19 cellular contexts compared by ENCODE assay signal in the genomic region with DNA sequence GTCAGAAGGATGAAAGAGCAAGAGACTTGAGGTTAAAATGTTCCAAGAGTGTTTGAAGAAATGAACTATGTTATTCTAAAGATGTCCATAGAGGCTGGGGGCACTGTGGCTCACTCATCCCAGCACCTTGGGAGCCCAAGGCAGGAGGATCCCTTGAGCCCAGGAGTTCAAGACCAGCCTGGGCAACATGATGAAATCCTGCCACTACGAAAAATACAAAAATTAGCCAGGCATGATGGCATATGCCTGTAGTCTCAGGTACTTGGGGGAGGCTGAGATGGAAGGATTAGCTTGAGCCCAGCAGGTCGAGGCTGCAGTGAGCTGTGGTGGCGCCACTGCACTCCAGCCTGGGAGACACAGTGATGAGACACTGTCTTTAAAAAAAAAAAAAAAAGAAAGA. TPM values are rescaled to one million over a fixed set of nuclear protein-coding genes. Genes with fewer than 3 reads are reported as not detected.
DNase-seq lines count a peak whose midpoint lies in the region; ATAC-seq and TF ChIP-seq lines count a peak whose summit lies in the region.
"Had no signal": no experiment of that assay in that cellular context is flagged by ENCODE, and none has a peak within 500 bp of the region (broad histone marks: within the 10 kb centered on the region; RNA-seq: fewer than 3 reads in every experiment).

No MANE protein-coding gene starts in this region.

- peaks cover 31% of the 10 kb centered on the region for H3K79me2 ChIP-seq in DOHH2 (ENCODE audit: control insufficient read depth, low read length)
- H3K79me2 ChIP-seq in PC-3 (ENCODE audit: low read length) = peaks cover 31% of the 10 kb centered on the region

- no peak overlapping the region for H3K4me2 ChIP-seq in DOHH2 (ENCODE audit: low read length)
- no peak overlapping the region for H3K4me2 ChIP-seq in PC-3 (ENCODE audit: low read length)

- intact Hi-C loops in PC-3 (cut with micrococcal nuclease) = loop anchor here (10.0 kb wide), 1 partner anchor 444 kb away; no protein-coding TSS in a partner anchor

- no peak for ATAC-seq in PC-3
- ATAC-seq in foreskin keratinocyte = no peak

- BruUV-seq in PC-3 (replicated peaks; lab: Mats Ljungman, UMichigan) = no TSS peak

- POLR2A ChIA-PET in PC-3 (lab: Charles Lee; ENCODE audit: unreplicated experiment) = no interaction called here

- no peaks in the 10 kb centered on the region for H3F3A ChIP-seq in DOHH2 (ENCODE audit: control insufficient read depth, insufficient read depth)
- no peaks in the 10 kb centered on the region for H3F3A ChIP-seq in PC-3 (ENCODE audit: low read length, unreplicated experiment)

- H4K20me1 ChIP-seq in DOHH2 (ENCODE audit: control insufficient read depth, insufficient read depth, low read depth, low read length) = no peaks in the 10 kb centered on the region
- no peaks in the 10 kb centered on the region for H4K20me1 ChIP-seq in PC-3 (ENCODE audit: low read length)

- no peak overlapping the region for H2AFZ ChIP-seq in PC-3 (ENCODE audit: low read length)
- H2AFZ ChIP-seq: GM23248 had no signal

- no peaks in the 10 kb centered on the region for H3K27me3 ChIP-seq in DOHH2 (ENCODE audit: control insufficient read depth, low read length)
- H3K27me3 ChIP-seq in PC-3 (ENCODE audit: low read length) = no peaks in the 10 kb centered on the region
- no peaks in the 10 kb centered on the region for H3K27me3 ChIP-seq in foreskin keratinocyte
- H3K27me3 ChIP-seq: Peyer's patch had no signal

- no peak overlapping the region for H3K4me3 ChIP-seq in DOHH2 (ENCODE audit: low read length)
- no peak overlapping the region for H3K4me3 ChIP-seq in PC-3 (ENCODE audit: low read length)
- H3K4me3 ChIP-seq: GM23248, Peyer's patch had no signal

- in situ Hi-C loops in KBM-7 (cut with MboI; ENCODE audit: low pct_unique_long_range_greater_than_20kb, low sequenced_read_pairs) = no loop called here

- TF ChIP-seq CTCF in 22Rv1 (IDR thresholded peaks at IDR 0.05) (peak; percentile 26), DOHH2 (IDR thresholded peaks at IDR 0.05; ENCODE audit: low read depth, low read length, poor library complexity, severe bottlenecking) (peak; percentile 53), PC-3 (conservative IDR thresholded peaks at IDR 0.05; ENCODE audit: low read depth, low read length) (peak; percentile 36; the same call in 1 of the 2 replicates), foreskin keratinocyte (conservative IDR thresholded peaks at IDR 0.05) (peak; percentile 26)

- no peaks in the 10 kb centered on the region for H3K9me2 ChIP-seq in DOHH2 (replicated peaks; ENCODE audit: control insufficient read depth, low read length)
- no peaks in the 10 kb centered on the region for H3K9me2 ChIP-seq in PC-3 (replicated peaks; ENCODE audit: low read length)

- H3K27ac ChIP-seq in 22Rv1 (no peak overlapping the region), DOHH2 (ENCODE audit: low read depth, low read length) (no peak overlapping the region), PC-3 (ENCODE audit: low read length) (no peak overlapping the region), foreskin keratinocyte (no peak overlapping the region)
- H3K27ac ChIP-seq: GM23248, Peyer's patch had no signal

- H3K9me3 ChIP-seq in DOHH2 (ENCODE audit: control insufficient read depth, insufficient read depth, low read length) (no peaks in the 10 kb centered on the region), PC-3 (ENCODE audit: low read length) (no peaks in the 10 kb centered on the region)
- H3K9me3 ChIP-seq: Peyer's patch had no signal

- H3K9ac ChIP-seq in PC-3 (ENCODE audit: low read length) = no peak overlapping the region
- H3K9ac ChIP-seq: GM23248 had no signal

- H3K36me3 ChIP-seq in DOHH2 (ENCODE audit: control insufficient read depth, low read length) (no peaks in the 10 kb centered on the region; the same call in 1 of the 2 replicates), PC-3 (ENCODE audit: low read depth, low read length) (no peaks in the 10 kb centered on the region)
- H3K36me3 ChIP-seq: Peyer's patch had no signal

- DNase-seq in PC-3 (no peak), foreskin keratinocyte (no peak), glomerular visceral epithelial cell (ENCODE audit: extremely low spot score) (no peak), KBM-7 (no peak)
- DNase-seq in activated naive CD4-positive, alpha-beta T cell (lab: John Stamatoyannopoulos, UW) = no peak
- DNase-seq: Calu3; CD4-positive, CD25-positive, alpha-beta regulatory T cell; DND-41; GDM1; GM23248; MM.1S; NCI-H1092 treated with DMSO at 0.1 percent for 48 hours; NCI-H2081 treated with DMSO at 0.1 percent for 48 hours; NCI-H510A; NCI-H82; Peyer's patch; SHP77 had no signal

- peaks cover 13% of the 10 kb centered on the region for H3K4me1 ChIP-seq in DOHH2 (ENCODE audit: control insufficient read depth, low read length)
- H3K4me1 ChIP-seq in PC-3 (ENCODE audit: insufficient read depth, low read length) = peaks cover 7% of the 10 kb centered on the region
- H3K4me1 ChIP-seq in foreskin keratinocyte = peaks cover 8% of the 10 kb centered on the region

- CTCF ChIA-PET in PC-3 (lab: Charles Lee) = no interaction called here

RNA-seq across cellular contexts. Expression of gene AOPEP, which starts 2.7 kb away (rescaled TPM):
- total RNA-seq in PC-3 (2014; rRNA removed) (23.1 and 28.7 TPM in 2 replicates), foreskin keratinocyte (25.7 and 28.5 TPM in 2 replicates)
- polyA plus RNA-seq in foreskin keratinocyte = 27.0 and 32.1 TPM in 2 replicates
